Comparison of ENCODE assay signal across 21 cellular contexts in the genomic region with DNA sequence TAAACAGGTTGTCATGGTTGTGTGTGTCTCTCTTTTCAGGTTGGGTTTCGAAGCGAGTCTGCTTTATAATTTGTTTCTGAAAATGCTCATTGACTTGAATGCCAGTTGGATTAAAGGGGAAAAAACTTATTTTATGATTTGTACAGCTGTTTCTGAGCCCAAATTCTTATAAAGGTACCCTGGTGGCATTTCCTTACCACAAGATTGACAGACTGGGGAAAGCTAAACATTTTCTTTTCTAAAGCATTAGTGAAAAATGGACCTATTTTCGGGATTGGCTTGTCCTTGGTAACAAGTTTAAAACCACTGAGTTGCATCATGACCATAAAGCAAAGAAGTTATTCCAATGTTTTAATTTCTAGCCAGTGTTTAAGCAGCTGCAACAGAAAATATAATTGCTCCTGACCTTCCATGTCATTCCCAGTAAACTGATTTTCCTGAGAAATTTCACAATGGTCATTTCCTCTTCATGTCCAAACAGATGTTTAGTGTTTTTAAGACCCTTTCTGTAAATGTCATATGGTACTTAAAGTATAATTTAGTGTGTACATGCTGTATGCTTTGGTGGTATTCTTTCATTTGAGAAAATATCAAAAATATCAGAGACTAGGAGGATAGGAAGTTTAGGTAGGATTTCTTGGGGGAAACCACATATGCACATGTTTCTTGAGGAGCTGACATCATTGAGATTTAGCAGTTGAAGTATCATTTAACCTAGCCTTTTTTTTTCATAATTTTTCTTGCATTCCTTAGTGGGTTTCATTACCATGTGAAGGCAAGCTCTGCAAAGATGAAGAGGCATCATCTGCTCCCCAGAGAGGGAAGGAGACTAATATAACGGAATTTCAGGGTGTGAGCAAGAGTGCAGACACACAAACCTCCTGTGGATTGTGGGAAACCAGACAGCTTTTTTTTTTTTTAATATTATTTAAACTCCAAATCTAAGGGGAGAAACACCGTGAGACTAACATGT.
DNase-seq lines count a peak whose midpoint lies in the region; FAIRE-seq and TF ChIP-seq lines count a peak whose summit lies in the region.
"Had no signal": no experiment of that assay in that cellular context is flagged by ENCODE, and none has a peak within 500 bp of the region (broad histone marks: within the 10 kb centered on the region; RNA-seq: fewer than 3 reads in every experiment).

No MANE protein-coding gene starts in this region.

- H3K27me3 ChIP-seq in endothelial cell of umbilical vein (ENCODE audit: control insufficient read depth in 2 of 2, insufficient read depth in 2 of 2, low read length in 2 of 2), result no peaks in the 10 kb centered on the region
- no peaks in the 10 kb centered on the region for H3K27me3 ChIP-seq in osteoblast (ENCODE audit: insufficient read depth, low read length)
- H3K27me3 ChIP-seq in HAP-1 (ENCODE audit: low read depth), result 0 out of 2 replicates have a peak, but pooled peaks cover 2% of the 10 kb centered on the region
- H3K27me3 ChIP-seq: sigmoid colon had no signal

- intact Hi-C loops in endothelial cell of umbilical vein (cut with micrococcal nuclease), result loop anchor here (5.0 kb wide), 1 partner anchor 666 kb away; the partner anchor contains the start of gene RGMB

- no peak for TF ChIP-seq POLR2A in endothelial cell of umbilical vein (IDR thresholded peaks at IDR 0.05; ENCODE audit: low read depth, low read length)

- H3K9ac ChIP-seq in endothelial cell of umbilical vein (replicated peaks; ENCODE audit: extremely low read depth, insufficient read depth, low read length), result no peak overlapping the region

- no peak for FAIRE-seq in endothelial cell of umbilical vein (lab: Jason Lieb, UNC)
- FAIRE-seq: K562, kidney had no signal

- H3K4me3 ChIP-seq in endothelial cell of umbilical vein (replicated peaks in 1 of 3; ENCODE audit: insufficient read depth in 1 of 3, low read depth in 1 of 3, low read length in 3 of 3), result no peak overlapping the region
- H3K4me3 ChIP-seq in osteoblast (ENCODE audit: insufficient read depth, low read length), result peak overlapping the region; percentile 6
- no peak overlapping the region for H3K4me3 ChIP-seq in HAP-1
- H3K4me3 ChIP-seq: coronary artery, K562, sigmoid colon had no signal

- H3K9me1 ChIP-seq in endothelial cell of umbilical vein (replicated peaks; ENCODE audit: control insufficient read depth, extremely low read depth, insufficient read depth, low read length), result no peaks in the 10 kb centered on the region

- no peaks in the 10 kb centered on the region for H4K20me1 ChIP-seq in endothelial cell of umbilical vein (replicated peaks; ENCODE audit: control insufficient read depth, extremely low read depth, insufficient read depth, low read length)
- H4K20me1 ChIP-seq in osteoblast (ENCODE audit: insufficient read depth, low read length), result no peaks in the 10 kb centered on the region

- H3K4me2 ChIP-seq in endothelial cell of umbilical vein (ENCODE audit: insufficient read depth, low read length) (no peak overlapping the region), osteoblast (ENCODE audit: insufficient read depth, low read length) (peak overlapping the region; percentile 47)

- in situ Hi-C loops in HAP-1 (cut with MboI; ENCODE audit: low sequenced_read_pairs), result no loop called here

- H3K27ac ChIP-seq in endothelial cell of umbilical vein (ENCODE audit: insufficient read depth, low read depth, low read length) (no peak overlapping the region), osteoblast (ENCODE audit: low read depth, low read length) (peak overlapping the region; percentile 99)
- H3K27ac ChIP-seq: C4-2B, coronary artery, sigmoid colon had no signal

- dilution Hi-C loops in endothelial cell of umbilical vein (cut with MboI; ENCODE audit: extremely low pct_ligation_motif_present, low sequenced_read_pairs), result no loop called here

- DNase-seq in Daoy (ENCODE audit: low read depth), result peak; percentile 36
- peak; percentile 67 for DNase-seq in HS-5 (ENCODE audit: low read depth)
- DNase-seq in endothelial cell of umbilical vein (ENCODE audit: low read depth, low spot score), result peak; percentile 42
- DNase-seq in osteoblast (ENCODE audit: insufficient read length, low spot score, missing footprints), result peak; percentile 73
- no peak for DNase-seq in HAP-1 (ENCODE audit: low spot score in 2 of 2)
- no peak for DNase-seq in HPDE6-E6E7 (ENCODE audit: extremely low spot score)
- no peak for DNase-seq in putamen (ENCODE audit: low spot score)
- no peak for DNase-seq in stimulated activated CD4-positive, alpha-beta T cell treated with anti-CD3 and anti-CD28 coated beads, Interleukin-12 subunit alpha, Interleukin-12 subunit beta, amount 100 ng/mL, for 4 hours
- DNase-seq: activated effector memory CD4-positive, alpha-beta T cell treated with anti-CD3 and anti-CD28 coated beads, Interleukin-2, amount 50 U/mL, for 16 hours; aorta; DMS53; kidney; NCI-H1417; NCI-H2227 treated with DMSO at 0.1 percent for 48 hours; nucleus accumbens; SHP77 treated with DMSO at 0.1 percent for 48 hours; sigmoid colon; T-helper 2 cell had no signal

- no peak overlapping the region for H2AFZ ChIP-seq in endothelial cell of umbilical vein (ENCODE audit: low read depth, low read length)
- peak overlapping the region; percentile 80 for H2AFZ ChIP-seq in osteoblast (ENCODE audit: low read length)

- no peaks in the 10 kb centered on the region for H3K36me3 ChIP-seq in endothelial cell of umbilical vein (ENCODE audit: control insufficient read depth in 2 of 2, extremely low read depth in 1 of 2, insufficient read depth in 2 of 2, low read length in 2 of 2)
- no peaks in the 10 kb centered on the region for H3K36me3 ChIP-seq in osteoblast (ENCODE audit: insufficient read depth, low read length)
- no peaks in the 10 kb centered on the region for H3K36me3 ChIP-seq in HAP-1 (replicated peaks)
- H3K36me3 ChIP-seq: sigmoid colon had no signal

- no peak for TF ChIP-seq CTCF in endothelial cell of umbilical vein (IDR thresholded peaks at IDR 0.05; ENCODE audit: extremely low read depth in 1 of 2, insufficient read depth in 1 of 2, low read depth in 1 of 2, low read length in 2 of 2)
- no peak for TF ChIP-seq CTCF in osteoblast (IDR thresholded peaks at IDR 0.05; ENCODE audit: extremely low read depth, low read depth, low read length)

- H3K4me1 ChIP-seq in endothelial cell of umbilical vein (ENCODE audit: control insufficient read depth, extremely low read depth, insufficient read depth, low read length), result peaks cover 40% of the 10 kb centered on the region
- peaks cover 58% of the 10 kb centered on the region for H3K4me1 ChIP-seq in osteoblast (ENCODE audit: insufficient read depth, low read length)
- H3K4me1 ChIP-seq in HAP-1, result no peaks in the 10 kb centered on the region
- H3K4me1 ChIP-seq: sigmoid colon had no signal

- H3K9me3 ChIP-seq in endothelial cell of umbilical vein (replicated peaks; ENCODE audit: control insufficient read depth, insufficient read depth, low read length), result no peaks in the 10 kb centered on the region
- H3K9me3 ChIP-seq in osteoblast (ENCODE audit: low read depth, low read length), result no peaks in the 10 kb centered on the region
- H3K9me3 ChIP-seq in HAP-1, result no peaks in the 10 kb centered on the region
- H3K9me3 ChIP-seq: sigmoid colon had no signal

- BruUV-seq in endothelial cell of umbilical vein (replicated peaks; lab: Mats Ljungman, UMichigan), result no TSS peak

- POLR2A ChIA-PET in endothelial cell of umbilical vein (lab: Charles Lee), result no interaction called here

- CTCF ChIA-PET in endothelial cell of umbilical vein (lab: Charles Lee), result interaction anchor here (1.3 kb wide), 1 partner anchor 86 kb away, joined by 3 read pairs; no protein-coding TSS in a partner anchor

- no peaks in the 10 kb centered on the region for H3K79me2 ChIP-seq in endothelial cell of umbilical vein (ENCODE audit: control insufficient read depth, insufficient read depth, low read length)
- no peaks in the 10 kb centered on the region for H3K79me2 ChIP-seq in osteoblast (ENCODE audit: insufficient read depth, low read length)

TF ChIP-seq in endothelial cell of umbilical vein, 7 proteins besides CTCF, POLR2A, EP300 and RAD21:
- TF ChIP-seq MYC (IDR thresholded peaks at IDR 0.05; ENCODE audit: low read depth, low read length) (no peak), GATA2 (IDR thresholded peaks at IDR 0.05; ENCODE audit: insufficient read depth, insufficient read length, low read depth, low read length) (no peak), MAX (IDR thresholded peaks at IDR 0.05; ENCODE audit: insufficient read depth, insufficient read length) (no peak), EZH2 (IDR thresholded peaks at IDR 0.05; ENCODE audit: borderline replicate concordance, low read depth, low read length, severe bottlenecking) (no peak), JUN (IDR thresholded peaks at IDR 0.05; ENCODE audit: borderline replicate concordance, insufficient read depth, insufficient read length, low read depth) (no peak), FOS (IDR thresholded peaks at IDR 0.05; ENCODE audit: borderline replicate concordance, insufficient read depth, low read length) (no peak), POLR2AphosphoS5 (IDR thresholded peaks at IDR 0.05; ENCODE audit: insufficient read depth, low read depth, low read length) (no peak)

Comparison
In these comparisons a context has a peak if more than half of its experiments do, and no peak if none do; other contexts are left out.
1. DNase-seq: peak in Daoy (single experiment), HS-5 (single experiment), endothelial cell of umbilical vein (single experiment) and osteoblast (single experiment); none in HAP-1 (0 of 2), HPDE6-E6E7 (single experiment), putamen (single experiment) and stimulated activated CD4-positive, alpha-beta T cell treated with anti-CD3 and anti-CD28 coated beads, Interleukin-12 subunit alpha, Interleukin-12 subunit beta, amount 100 ng/mL, for 4 hours (single experiment).